27 cellular contexts compared by ENCODE assay signal in the genomic region with DNA sequence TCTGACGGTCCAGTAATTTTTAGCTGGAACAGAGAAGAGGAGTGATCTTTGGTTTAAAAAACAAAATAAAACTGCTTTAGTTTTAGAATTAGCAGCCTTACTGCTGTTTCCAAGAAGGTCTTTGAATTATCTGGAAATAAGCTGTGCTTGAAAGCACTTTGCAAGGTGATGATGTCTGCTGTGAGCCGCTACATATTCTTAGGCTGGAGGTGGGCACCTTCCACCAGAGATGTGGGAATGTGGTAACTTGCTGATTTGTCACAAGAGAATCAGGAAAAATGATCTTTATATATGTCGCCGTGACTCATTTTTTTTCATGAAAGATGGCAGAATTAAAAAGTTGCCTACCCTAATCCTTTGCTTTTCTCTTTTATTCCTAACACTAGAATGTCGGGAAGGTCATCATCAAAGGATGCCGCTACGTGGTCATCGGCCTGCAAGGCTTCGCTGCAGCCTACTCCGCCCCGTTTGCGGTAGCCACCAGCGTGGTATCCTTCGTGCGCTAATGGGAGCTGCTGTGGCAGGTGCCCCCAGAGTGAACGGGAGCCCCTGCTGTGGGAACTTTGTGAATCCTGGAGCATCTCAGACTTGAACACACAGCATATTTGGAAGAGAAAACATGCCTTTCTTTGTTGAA. TPM values are rescaled to one million over a fixed set of nuclear protein-coding genes. Genes with fewer than 3 reads are reported as not detected.
"Had no signal": no experiment of that assay in that cellular context is flagged by ENCODE, and none has a peak within 500 bp of the region (broad histone marks: within the 10 kb centered on the region; RNA-seq: fewer than 3 reads in every experiment).

No MANE protein-coding gene starts in this region.

- H3K9me3 ChIP-seq: SJSA1, SK-N-SH had no signal

- H3K4me2 ChIP-seq: SK-N-SH had no signal

- H3K4me3 Mint-ChIP-seq: activated CD4-positive, alpha-beta memory T cell treated with anti-CD3 and anti-CD28 coated beads, Interleukin-2, amount 10 ng/mL, durations not matched to agents 7 days and 5 days; activated CD4-positive, alpha-beta T cell treated with anti-CD3 and anti-CD28 coated beads for 36 hours; activated naive CD4-positive, alpha-beta T cell treated with anti-CD3 and anti-CD28 coated beads, Interleukin-2, amount 10 ng/mL, durations not matched to agents 7 days and 5 days; activated naive CD8-positive, alpha-beta T cell; activated naive CD8-positive, alpha-beta T cell treated with anti-CD3 and anti-CD28 coated beads, Interleukin-2, amount 50 U/mL, for 24 hours; central memory CD8-positive, alpha-beta T cell; T-helper 1 cell treated with Interleukin-12 subunit alpha and Interleukin-12 subunit beta and Interleukin-4 antibody, amounts not matched to agents 30 μg/mL and 1 μg/mL, for 36 hours; T-helper 2 cell treated with Interferon-gamma antibody and Interleukin-4, amounts not matched to agents 5 μg/mL and 100 μg/mL, for 36 hours; WTC11 had no signal

- H3K4me3 ChIP-seq: SJSA1 had no signal

- DNase-seq: activated CD4-positive, alpha-beta memory T cell treated with anti-CD3 and anti-CD28 coated beads, Interleukin-2, amount 10 ng/mL, durations not matched to agents 7 days and 5 days; activated CD4-positive, alpha-beta T cell treated with anti-CD3 and anti-CD28 coated beads for 36 hours; activated CD8-positive, alpha-beta memory T cell treated with anti-CD3 and anti-CD28 coated beads, Interleukin-2, amount 50 U/mL, for 4 hours; activated effector memory CD4-positive, alpha-beta T cell treated with Interleukin-2 at 50 U/mL for 16 hours; activated naive CD4-positive, alpha-beta T cell treated with anti-CD3 and anti-CD28 coated beads, Interleukin-2, amount 10 ng/mL, durations not matched to agents 7 days and 5 days; activated naive CD8-positive, alpha-beta T cell treated with anti-CD3 and anti-CD28 coated beads, Interleukin-2, amount 50 U/mL, for 24 hours; activated T-cell treated with anti-CD3 and anti-CD28 coated beads, Interleukin-2, amount 50 U/mL, for 48 hours; aorta; NCI-H1092 treated with DMSO at 0.1 percent for 48 hours; NCI-H1417; NCI-H187 treated with DMSO at 0.1 percent for 48 hours; NCI-H2081; NCI-H226; NCI-H524; RPMI8226; SHP77 treated with DMSO at 0.1 percent for 48 hours; SK-N-SH had no signal

- H3K36me3 Mint-ChIP-seq: activated naive CD4-positive, alpha-beta T cell treated with anti-CD3 and anti-CD28 coated beads, Interleukin-2, amount 10 ng/mL, durations not matched to agents 7 days and 5 days; activated naive CD8-positive, alpha-beta T cell; WTC11 had no signal

- H3K9me3 Mint-ChIP-seq: activated CD4-positive, alpha-beta memory T cell treated with anti-CD3 and anti-CD28 coated beads, Interleukin-2, amount 10 ng/mL, durations not matched to agents 7 days and 5 days; activated naive CD4-positive, alpha-beta T cell treated with anti-CD3 and anti-CD28 coated beads, Interleukin-2, amount 10 ng/mL, durations not matched to agents 7 days and 5 days; activated naive CD8-positive, alpha-beta T cell treated with anti-CD3 and anti-CD28 coated beads, Interleukin-2, amount 50 U/mL, for 24 hours; central memory CD8-positive, alpha-beta T cell; T-helper 1 cell treated with Interleukin-12 subunit alpha and Interleukin-12 subunit beta and Interleukin-4 antibody, amounts not matched to agents 30 μg/mL and 1 μg/mL, for 36 hours; T-helper 2 cell treated with Interferon-gamma antibody and Interleukin-4, amounts not matched to agents 5 μg/mL and 100 μg/mL, for 36 hours; WTC11 had no signal

- H3K27ac Mint-ChIP-seq: activated CD4-positive, alpha-beta memory T cell treated with anti-CD3 and anti-CD28 coated beads, Interleukin-2, amount 10 ng/mL, durations not matched to agents 7 days and 5 days; activated CD4-positive, alpha-beta T cell treated with anti-CD3 and anti-CD28 coated beads for 36 hours; activated naive CD4-positive, alpha-beta T cell treated with anti-CD3 and anti-CD28 coated beads, Interleukin-2, amount 10 ng/mL, durations not matched to agents 7 days and 5 days; activated naive CD8-positive, alpha-beta T cell; activated naive CD8-positive, alpha-beta T cell treated with anti-CD3 and anti-CD28 coated beads, Interleukin-2, amount 50 U/mL, for 24 hours; T-helper 1 cell treated with Interleukin-12 subunit alpha and Interleukin-12 subunit beta and Interleukin-4 antibody, amounts not matched to agents 30 μg/mL and 1 μg/mL, for 36 hours; T-helper 2 cell treated with Interferon-gamma antibody and Interleukin-4, amounts not matched to agents 5 μg/mL and 100 μg/mL, for 36 hours; WTC11 had no signal

- H3K4me1 ChIP-seq: SJSA1 had no signal

- FAIRE-seq: TTC549 had no signal

- ATAC-seq: activated CD4-positive, alpha-beta T cell treated with anti-CD3 and anti-CD28 coated beads for 36 hours; activated CD4-positive, CD25-positive, alpha-beta regulatory T cell treated with anti-CD3 and anti-CD28 coated beads, Interleukin-2, amount 50 U/mL, for 24 hours; activated naive CD8-positive, alpha-beta T cell treated with anti-CD3 and anti-CD28 coated beads, Interleukin-2, amount 50 U/mL, for 24 hours; Panc1; WTC11 had no signal

- H3K36me3 ChIP-seq: brain microvascular endothelial cell, SJSA1 had no signal

- H3K9ac ChIP-seq: SK-N-SH had no signal

- H3K27ac ChIP-seq: brain microvascular endothelial cell, SJSA1 had no signal

- H3K27me3 Mint-ChIP-seq: central memory CD8-positive, alpha-beta T cell had no signal

- H3K4me1 Mint-ChIP-seq: activated CD4-positive, alpha-beta memory T cell treated with anti-CD3 and anti-CD28 coated beads, Interleukin-2, amount 10 ng/mL, durations not matched to agents 7 days and 5 days; activated CD4-positive, alpha-beta T cell treated with anti-CD3 and anti-CD28 coated beads for 36 hours; activated naive CD4-positive, alpha-beta T cell treated with anti-CD3 and anti-CD28 coated beads, Interleukin-2, amount 10 ng/mL, durations not matched to agents 7 days and 5 days; activated naive CD8-positive, alpha-beta T cell treated with anti-CD3 and anti-CD28 coated beads, Interleukin-2, amount 50 U/mL, for 24 hours; central memory CD8-positive, alpha-beta T cell had no signal

- H3K27me3 ChIP-seq: brain microvascular endothelial cell had no signal

RNA-seq across cellular contexts. Expression of a gene that starts 51.8 kb away (rescaled TPM):
- total RNA-seq: activated CD4-positive, alpha-beta memory T cell treated with anti-CD3 and anti-CD28 coated beads, Interleukin-2, amount 10 ng/mL, durations not matched to agents 7 days and 5 days; activated CD4-positive, alpha-beta T cell treated with anti-CD3 and anti-CD28 coated beads for 36 hours had no signal
